ENCODE assay signal across 1 cellular context in the genomic region with DNA sequence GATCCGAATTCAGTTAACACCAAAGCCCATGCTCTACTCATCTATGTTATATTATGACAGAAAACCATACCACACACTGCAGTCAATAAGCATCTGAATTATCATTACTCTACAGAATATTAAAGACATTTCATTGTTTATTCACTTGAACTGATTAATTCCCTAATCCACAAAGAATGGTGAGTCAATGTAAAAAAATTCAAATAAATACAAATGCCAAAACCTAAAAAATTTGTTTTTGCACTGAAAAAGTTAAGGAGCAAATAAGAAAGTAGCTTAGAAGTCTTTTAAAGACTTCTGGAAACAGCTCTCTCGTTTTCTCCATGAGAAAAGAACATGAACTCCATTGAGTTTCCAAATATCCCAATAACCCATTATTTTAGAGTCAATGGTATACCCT.
TF ChIP-seq lines count a peak whose summit lies in the region.

No MANE protein-coding gene starts in this region.

TF ChIP-seq in SK-N-SH, 30 proteins besides CTCF, POLR2A, EP300 and RAD21 (continued from another document):
- peak; percentile 22; the same call in 1 of the 2 replicates for TF ChIP-seq FOSL2 (IDR thresholded peaks at IDR 0.05; ENCODE audit: borderline replicate concordance, low read depth)
- TF ChIP-seq, protein P1, sequence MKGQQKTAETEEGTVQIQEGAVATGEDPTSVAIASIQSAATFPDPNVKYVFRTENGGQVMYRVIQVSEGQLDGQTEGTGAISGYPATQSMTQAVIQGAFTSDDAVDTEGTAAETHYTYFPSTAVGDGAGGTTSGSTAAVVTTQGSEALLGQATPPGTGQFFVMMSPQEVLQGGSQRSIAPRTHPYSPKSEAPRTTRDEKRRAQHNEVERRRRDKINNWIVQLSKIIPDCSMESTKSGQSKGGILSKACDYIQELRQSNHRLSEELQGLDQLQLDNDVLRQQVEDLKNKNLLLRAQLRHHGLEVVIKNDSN (IDR thresholded peaks at IDR 0.05; ENCODE audit: borderline replicate concordance, low read depth) = no peak
- TF ChIP-seq, protein P2, sequence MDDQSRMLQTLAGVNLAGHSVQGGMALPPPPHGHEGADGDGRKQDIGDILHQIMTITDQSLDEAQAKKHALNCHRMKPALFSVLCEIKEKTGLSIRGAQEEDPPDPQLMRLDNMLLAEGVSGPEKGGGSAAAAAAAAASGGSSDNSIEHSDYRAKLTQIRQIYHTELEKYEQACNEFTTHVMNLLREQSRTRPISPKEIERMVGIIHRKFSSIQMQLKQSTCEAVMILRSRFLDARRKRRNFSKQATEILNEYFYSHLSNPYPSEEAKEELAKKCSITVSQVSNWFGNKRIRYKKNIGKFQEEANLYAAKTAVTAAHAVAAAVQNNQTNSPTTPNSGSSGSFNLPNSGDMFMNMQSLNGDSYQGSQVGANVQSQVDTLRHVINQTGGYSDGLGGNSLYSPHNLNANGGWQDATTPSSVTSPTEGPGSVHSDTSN (IDR thresholded peaks at IDR 0.05) = peak; percentile 29; the same call in 1 of the 2 replicates
- TF ChIP-seq MXI1 (IDR thresholded peaks at IDR 0.05; ENCODE audit: low read depth, low read length) = no peak
- TF ChIP-seq MEF2A (IDR thresholded peaks at IDR 0.05; ENCODE audit: borderline replicate concordance, low read depth) = no peak
- TF ChIP-seq, protein P3, sequence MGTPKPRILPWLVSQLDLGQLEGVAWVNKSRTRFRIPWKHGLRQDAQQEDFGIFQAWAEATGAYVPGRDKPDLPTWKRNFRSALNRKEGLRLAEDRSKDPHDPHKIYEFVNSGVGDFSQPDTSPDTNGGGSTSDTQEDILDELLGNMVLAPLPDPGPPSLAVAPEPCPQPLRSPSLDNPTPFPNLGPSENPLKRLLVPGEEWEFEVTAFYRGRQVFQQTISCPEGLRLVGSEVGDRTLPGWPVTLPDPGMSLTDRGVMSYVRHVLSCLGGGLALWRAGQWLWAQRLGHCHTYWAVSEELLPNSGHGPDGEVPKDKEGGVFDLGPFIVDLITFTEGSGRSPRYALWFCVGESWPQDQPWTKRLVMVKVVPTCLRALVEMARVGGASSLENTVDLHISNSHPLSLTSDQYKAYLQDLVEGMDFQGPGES (IDR thresholded peaks at IDR 0.05; ENCODE audit: low read depth, low read length) = no peak
- TF ChIP-seq GATA2 (CRISPR knock-in tag; IDR thresholded peaks at IDR 0.05) = no peak
- TF ChIP-seq TCF12 (IDR thresholded peaks at IDR 0.05) = peak; percentile 12; the same call in 1 of the 2 replicates
- no peak for TF ChIP-seq RCOR1 (IDR thresholded peaks at IDR 0.05; ENCODE audit: low read length)
- no peak for TF ChIP-seq EZH2phosphoT487 (IDR thresholded peaks at IDR 0.05; ENCODE audit: borderline replicate concordance, low read depth)
